ENCODE assay signal across 8 cellular contexts in genomic region chr1:198657550-198658064, GRCh38. TPM values are rescaled to one million over a fixed set of nuclear protein-coding genes. Genes with fewer than 3 reads are reported as not detected.
DNase-seq lines count a peak whose midpoint lies in the region; ATAC-seq, FAIRE-seq and TF ChIP-seq lines count a peak whose summit lies in the region.

No MANE protein-coding gene starts in this region.

- ATAC-seq in Right ventricle myocardium superior (ENCODE audit: poor library complexity), result peak; percentile 38
- ATAC-seq in HG03066 (IDR thresholded peaks at IDR 0.05; ENCODE audit: low read depth, unreplicated experiment), result peak; percentile 38
- peak; percentile 77 to 81 for ATAC-seq in stimulated activated naive B cell treated with anti-CD40 and anti-IgM and Interleukin-4, amounts not matched to agents 10 μg/mL and 1 μg/mL and 100 μg/mL, for 72 hours (replicated peaks)

- H3K9me3 Mint-ChIP-seq in stimulated activated naive B cell treated with anti-CD40 and anti-IgM and Interleukin-4, amounts not matched to agents 10 μg/mL and 1 μg/mL and 100 μg/mL, for 72 hours, result peaks cover 0 to under 1% of the 10 kb centered on the region in 2 donors

- no peak overlapping the region for H3K23ac ChIP-seq in H1 (ENCODE audit: insufficient read length)

- no peak overlapping the region for H2BK120ac ChIP-seq in H1 (replicated peaks; ENCODE audit: low read depth, low read length)

- 82% methylated on average over 3 of the region's 3 CpGs; no CpG with 5 or more reads in 1 of the 2 experiments for WGBS in H1 (ENCODE audit: extremely low coverage in 1 of 2, insufficient coverage in 1 of 2, insufficient read length in 1 of 2, insufficient replicate concordance in 2 of 2, low coverage in 1 of 2, low lambda C conversion rate in 2 of 2, missing lambda C conversion rate in 1 of 2), 2 experiments

- peak overlapping the region; percentile 35; the same call in 1 of the 2 replicates for H2AFZ ChIP-seq in H1 (ENCODE audit: low read length)

- H3K4me3 Mint-ChIP-seq in stimulated activated naive B cell treated with anti-CD40 and anti-IgM and Interleukin-4, amounts not matched to agents 10 μg/mL and 1 μg/mL and 100 μg/mL, for 72 hours, result peak overlapping the region; percentile 14 to 72

- no peak overlapping the region for H3K18ac ChIP-seq in H1 (ENCODE audit: extremely low read depth, low read length)

- H3K9me3 ChIP-seq in left ventricle myocardium inferior (replicated peaks) (no peaks in the 10 kb centered on the region), H1 (ENCODE audit: insufficient read depth in 2 of 2, low read depth in 1 of 2, low read length in 1 of 2) (no peaks in the 10 kb centered on the region)

- DNase-seq in Right ventricle myocardium superior (no peak), left ventricle myocardium inferior (no peak), RPMI8226 (peak; percentile 51), H1 (ENCODE audit: low read depth in 1 of 2, low spot score in 2 of 2) (no peak), medulla oblongata (ENCODE audit: extremely low spot score) (no peak)
- DNase-seq in stimulated activated naive B cell treated with anti-CD40 and anti-IgM and Interleukin-4, amounts not matched to agents 10 μg/mL and 1 μg/mL and 100 μg/mL, for 72 hours, result no peak
- no peak for DNase-seq in stimulated activated CD8-positive, alpha-beta memory T cell treated with anti-CD3 and anti-CD28 coated beads, Interleukin-4, amount 100 ng/mL, for 48 hours

- no peak overlapping the region for H2BK5ac ChIP-seq in H1 (ENCODE audit: low read depth, low read length)

- H3K27me3 Mint-ChIP-seq in stimulated activated naive B cell treated with anti-CD40 and anti-IgM and Interleukin-4, amounts not matched to agents 10 μg/mL and 1 μg/mL and 100 μg/mL, for 72 hours, result no peaks in the 10 kb centered on the region

- no peak for FAIRE-seq in H1 (lab: Jason Lieb, UNC)

- H4K20me1 ChIP-seq in H1 (replicated peaks in 1 of 2; ENCODE audit: control insufficient read depth in 1 of 2, insufficient read depth in 2 of 2, low read length in 2 of 2), result no peaks in the 10 kb centered on the region

- H3K56ac ChIP-seq in H1 (replicated peaks; ENCODE audit: insufficient read length, low read depth, low read length), result no peak overlapping the region

- peak overlapping the region; percentile 15 for H3K27ac Mint-ChIP-seq in stimulated activated naive B cell treated with anti-CD40 and anti-IgM and Interleukin-4, amounts not matched to agents 10 μg/mL and 1 μg/mL and 100 μg/mL, for 72 hours

- no peaks in the 10 kb centered on the region for H3K4me1 ChIP-seq in left ventricle myocardium inferior
- H3K4me1 ChIP-seq in H1 (replicated peaks in 1 of 4; ENCODE audit: control insufficient read depth in 3 of 4, insufficient read depth in 4 of 4, low read length in 3 of 4), result no peaks in the 10 kb centered on the region

- no peak for TF ChIP-seq POLR2A in H1 (IDR thresholded peaks at IDR 0.05; ENCODE audit: control extremely low read depth in 1 of 2, low read depth in 2 of 2, low read length in 2 of 2)

- no peaks in the 10 kb centered on the region for H3K23me2 ChIP-seq in H1 (ENCODE audit: low read depth, low read length)

- POLR2A ChIA-PET in H1 (lab: Charles Lee; ENCODE audit: partially characterized antibody), result no interaction called here

- peaks cover 10 to 35% of the 10 kb centered on the region in 2 donors for H3K36me3 Mint-ChIP-seq in stimulated activated naive B cell treated with anti-CD40 and anti-IgM and Interleukin-4, amounts not matched to agents 10 μg/mL and 1 μg/mL and 100 μg/mL, for 72 hours

- H4K8ac ChIP-seq in H1 (ENCODE audit: extremely low read depth, insufficient read depth, low read length), result no peak overlapping the region

- H3K79me2 ChIP-seq in H1 (ENCODE audit: control insufficient read depth in 1 of 2, insufficient read depth in 2 of 2, low read length in 2 of 2), result no peaks in the 10 kb centered on the region

- no peak overlapping the region for H3K4ac ChIP-seq in H1 (replicated peaks; ENCODE audit: insufficient read length, low read depth, low read length)

- no peak overlapping the region for H2BK12ac ChIP-seq in H1 (ENCODE audit: low read depth, low read length)

- H3K14ac ChIP-seq in H1 (ENCODE audit: insufficient read length), result no peak overlapping the region

- H2BK20ac ChIP-seq in H1 (ENCODE audit: low read length), result no peak overlapping the region

- no peak for TF ChIP-seq RAD21 in H1 (IDR thresholded peaks at IDR 0.05 in 1 of 2, conservative IDR thresholded peaks at IDR 0.05 in 1 of 2; ENCODE audit: low read depth in 2 of 2, low read length in 2 of 2)

- TF ChIP-seq CTCF in left ventricle myocardium inferior (IDR thresholded peaks at IDR 0.05; ENCODE audit: borderline replicate concordance), result no peak
- no peak for TF ChIP-seq CTCF in H1 (IDR thresholded peaks at IDR 0.05; ENCODE audit: control extremely low read depth in 1 of 3, insufficient read depth in 1 of 3, low read depth in 1 of 3, low read length in 3 of 3)

- H3K36me3 ChIP-seq in left ventricle myocardium inferior (no peaks in the 10 kb centered on the region), H1 (ENCODE audit: control insufficient read depth in 2 of 4, insufficient read depth in 4 of 4, low read length in 3 of 4) (no peaks in the 10 kb centered on the region)

- H3K4me1 Mint-ChIP-seq in stimulated activated naive B cell treated with anti-CD40 and anti-IgM and Interleukin-4, amounts not matched to agents 10 μg/mL and 1 μg/mL and 100 μg/mL, for 72 hours, result peaks cover 25 to 60% of the 10 kb centered on the region in 2 donors

- H3K4me3 ChIP-seq in left ventricle myocardium inferior (no peak overlapping the region), H1 (ENCODE audit: extremely low read depth in 1 of 4, insufficient read depth in 2 of 4, low read depth in 3 of 4, low read length in 4 of 4) (no peak overlapping the region)

- H3K27me3 ChIP-seq in left ventricle myocardium inferior (ENCODE audit: low read depth) (no peaks in the 10 kb centered on the region), H1 (replicated peaks in 1 of 4; ENCODE audit: control insufficient read depth in 3 of 4, extremely low read depth in 1 of 4, insufficient read depth in 3 of 4, low read length in 3 of 4) (no peaks in the 10 kb centered on the region)

- intact Hi-C loops in Right ventricle myocardium superior (cut with DNase I), result no loop called here
- intact Hi-C loops in left ventricle myocardium inferior (cut with micrococcal nuclease), result no loop called here

- no peak overlapping the region for H4K91ac ChIP-seq in H1 (replicated peaks; ENCODE audit: insufficient read length, low read length)

- H2BK15ac ChIP-seq in H1 (ENCODE audit: low read length), result no peak overlapping the region

- no peak overlapping the region for H2AK5ac ChIP-seq in H1 (ENCODE audit: low read depth, low read length)

- H4K5ac ChIP-seq in H1 (ENCODE audit: insufficient read length, low read depth, low read length), result no peak overlapping the region

- no peaks in the 10 kb centered on the region for H3K79me1 ChIP-seq in H1 (ENCODE audit: low read depth, low read length)

- TF ChIP-seq EP300 in H1 (IDR thresholded peaks at IDR 0.05; ENCODE audit: borderline replicate concordance in 1 of 2, low read depth in 2 of 2, low read length in 2 of 2), result no peak

- CTCF ChIA-PET in H1 (lab: Charles Lee; ENCODE audit: partially characterized antibody), result interaction anchor here (1.0 kb wide), 1 partner anchor 121 kb away, joined by 3 read pairs; no protein-coding TSS in a partner anchor

- no peak overlapping the region for H3K9ac ChIP-seq in H1 (replicated peaks in 1 of 4; ENCODE audit: extremely low read depth in 1 of 4, low read depth in 3 of 4, low read length in 3 of 4)

- H3K27ac ChIP-seq in left ventricle myocardium inferior (replicated peaks), result no peak overlapping the region
- no peak overlapping the region for H3K27ac ChIP-seq in H1 (ENCODE audit: low read depth, low read length)

- H3K4me2 ChIP-seq in H1 (ENCODE audit: insufficient read depth in 1 of 2, low read depth in 2 of 2, low read length in 2 of 2), result no peak overlapping the region

TF ChIP-seq in H1, 55 proteins besides CTCF, POLR2A, EP300 and RAD21:
- no peak for TF ChIP-seq SP2 (IDR thresholded peaks at IDR 0.05; ENCODE audit: low read length)
- no peak for TF ChIP-seq BACH1 (IDR thresholded peaks at IDR 0.05; ENCODE audit: low read length)
- no peak for TF ChIP-seq RBBP5 (IDR thresholded peaks at IDR 0.05; ENCODE audit: borderline replicate concordance, low read depth, low read length)
- TF ChIP-seq MAX (IDR thresholded peaks at IDR 0.05), result no peak
- TF ChIP-seq NRF1 (IDR thresholded peaks at IDR 0.05; ENCODE audit: low read depth, low read length), result no peak
- no peak for TF ChIP-seq EGR1 (IDR thresholded peaks at IDR 0.05; ENCODE audit: borderline replicate concordance, low read depth, low read length)
- TF ChIP-seq CHD2 (IDR thresholded peaks at IDR 0.05; ENCODE audit: low read length), result no peak
- TF ChIP-seq E2F6 (IDR thresholded peaks at IDR 0.05), result no peak
- no peak for TF ChIP-seq YY1 (IDR thresholded peaks at IDR 0.05; ENCODE audit: low read depth, low read length)
- TF ChIP-seq CEBPB (IDR thresholded peaks at IDR 0.05; ENCODE audit: low read depth, low read length), result no peak
- no peak for TF ChIP-seq SUZ12 (IDR thresholded peaks at IDR 0.05; ENCODE audit: low read length)

RNA-seq across cellular contexts. Expression of gene PTPRC, which starts 18.8 kb away (rescaled TPM):
- total RNA-seq in Right ventricle myocardium superior (7.2 TPM), left ventricle myocardium inferior (7.5 TPM)
- total RNA-seq in H1 (2021; fragmentation: NEBNext Ultra II Directional; extraction: Animal tissue kit (Norgen Biotek cat#: 25700)), result not detected in 2 replicates
- 0.05 TPM in 1 of 2 replicates, not detected in the other for polyA plus RNA-seq in H1 (2011; rRNA removed)
- polyA plus RNA-seq in H1 (2011; cell fraction: cytosol; rRNA removed), result 0.09 TPM
- polyA plus RNA-seq in H1 (2011; cell fraction: nucleus; rRNA removed), result not detected
- 0.10 TPM in 1 of 4 replicates, not detected in the others for polyA plus RNA-seq in H1 (2012, experiment 1 of 2)
- not detected for polyA plus RNA-seq in H1 (2012, experiment 2 of 2)
- polyA plus RNA-seq in H1 (2013, experiment 1 of 2), result 0.08 TPM
- 0.09 TPM for polyA plus RNA-seq in H1 (2013, experiment 2 of 2)
- not detected in 2 replicates for polyA minus RNA-seq in H1 (2011; rRNA and poly(A)+ RNA removed)
- not detected for polyA minus RNA-seq in H1 (2011; cell fraction: cytosol; rRNA and poly(A)+ RNA removed)
- not detected for polyA minus RNA-seq in H1 (2011; cell fraction: nucleus; rRNA and poly(A)+ RNA removed)
